1 cellular context compared by ENCODE assay signal in genomic region chr16:12573730-12574383, GRCh38.
TF ChIP-seq lines count a peak whose summit lies in the region.

No MANE protein-coding gene starts in this region.

TF ChIP-seq in K562, 482 proteins besides CTCF, POLR2A, EP300 and RAD21 (continued from another document):
- TF ChIP-seq CTCFL (IDR thresholded peaks at IDR 0.05; ENCODE audit: borderline replicate concordance, insufficient read depth, low read depth, low read length, poor library complexity, severe bottlenecking) (peak; percentile 21), TCF15 (CRISPR knock-in tag; IDR thresholded peaks at IDR 0.05) (no peak), ETS2 (tag; IDR thresholded peaks at IDR 0.05; ENCODE audit: borderline replicate concordance, poor library complexity, severe bottlenecking) (no peak), ZNF583 (CRISPR knock-in tag; IDR thresholded peaks at IDR 0.05) (no peak), ZNF282 (CRISPR knock-in tag; IDR thresholded peaks at IDR 0.05) (no peak), THRB (CRISPR knock-in tag; conservative IDR thresholded peaks at IDR 0.05) (no peak), TEAD4 (IDR thresholded peaks at IDR 0.05; ENCODE audit: low read length) (no peak), TEAD4 (CRISPR knock-in tag; IDR thresholded peaks at IDR 0.05; ENCODE audit: borderline replicate concordance) (no peak), SMAD4 (CRISPR knock-in tag; conservative IDR thresholded peaks at IDR 0.05) (peak; percentile 46; the same call in 1 of the 2 replicates), ZNF717 (CRISPR knock-in tag; IDR thresholded peaks at IDR 0.05) (no peak), MEIS2 (IDR thresholded peaks at IDR 0.05; ENCODE audit: partially characterized antibody) (no peak), BHLHE40 (IDR thresholded peaks at IDR 0.05; ENCODE audit: low read length) (0 out of 2 replicates have a peak, but pooled peaks have one; percentile 11), ZNF766 (CRISPR knock-in tag; conservative IDR thresholded peaks at IDR 0.05) (0 out of 2 replicates have a peak, but pooled peaks have one; percentile 19), ZNF311 (CRISPR knock-in tag; IDR thresholded peaks at IDR 0.05) (no peak), UBTF (IDR thresholded peaks at IDR 0.05; ENCODE audit: borderline replicate concordance in 1 of 2, low read depth in 2 of 2, low read length in 2 of 2) (no peak), CC2D1A (IDR thresholded peaks at IDR 0.05) (peak; percentile 45; the same call in 1 of the 2 replicates), KLF16 (IDR thresholded peaks at IDR 0.05) (0 out of 2 replicates have a peak, but pooled peaks have one; percentile 54), RCOR1 (IDR thresholded peaks at IDR 0.05; ENCODE audit: borderline replicate concordance in 1 of 2, low read depth in 2 of 2, low read length in 2 of 2) (0 out of 4 replicates have a peak, but pooled peaks of 1 of the 2 experiments have one; percentile 6), PATZ1 (CRISPR knock-in tag; IDR thresholded peaks at IDR 0.05; ENCODE audit: borderline replicate concordance) (no peak), STAG1 (CRISPR knock-in tag; IDR thresholded peaks at IDR 0.05; ENCODE audit: borderline replicate concordance) (peak; percentile 46; the same call in 1 of the 2 replicates), CXXC5 (CRISPR knock-in tag; IDR thresholded peaks at IDR 0.05) (0 out of 2 replicates have a peak, but pooled peaks have one; percentile 13), RB1 (IDR thresholded peaks at IDR 0.05; ENCODE audit: low read depth) (0 out of 2 replicates have a peak, but pooled peaks have one; percentile 46), SMARCA5 (IDR thresholded peaks at IDR 0.05) (no peak), PHB2 (IDR thresholded peaks at IDR 0.05; ENCODE audit: low read depth) (no peak), FOXA3 (CRISPR knock-in tag; conservative IDR thresholded peaks at IDR 0.05 in 1 of 2, IDR thresholded peaks at IDR 0.05 in 1 of 2) (peak; percentile 76 to 88; a peak in 3 of 4 replicates), SMC3 (conservative IDR thresholded peaks at IDR 0.05; ENCODE audit: insufficient read depth, low read depth, low read length) (peak; percentile 85), PYGO2 (tag; IDR thresholded peaks at IDR 0.05) (no peak), DEAF1 (CRISPR knock-in tag; IDR thresholded peaks at IDR 0.05) (peak; percentile 89), YY1 (IDR thresholded peaks at IDR 0.05; ENCODE audit: borderline replicate concordance in 1 of 3, control insufficient read depth in 1 of 3, extremely low read depth in 1 of 3, insufficient read depth in 3 of 3, insufficient read length in 1 of 3, insufficient replicate concordance in 2 of 3, low read depth in 1 of 3, low read length in 2 of 3) (no peak), ZNF174 (CRISPR knock-in tag; IDR thresholded peaks at IDR 0.05) (no peak), PTRF (tag; IDR thresholded peaks at IDR 0.05) (no peak), ZNF740 (CRISPR knock-in tag; IDR thresholded peaks at IDR 0.05) (peak; percentile 85), ZNF740 (tag; IDR thresholded peaks at IDR 0.05) (peak in 1 of 2 experiments; percentile 82; a peak in 1 of 4 replicates), TBP (optimal IDR thresholded peaks at IDR 0.05; ENCODE audit: low read depth, low read length) (no peak)
- TF ChIP-seq, protein P1, sequence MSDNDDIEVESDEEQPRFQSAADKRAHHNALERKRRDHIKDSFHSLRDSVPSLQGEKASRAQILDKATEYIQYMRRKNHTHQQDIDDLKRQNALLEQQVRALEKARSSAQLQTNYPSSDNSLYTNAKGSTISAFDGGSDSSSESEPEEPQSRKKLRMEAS (CRISPR knock-in tag; IDR thresholded peaks at IDR 0.05): no peak
- TF ChIP-seq, protein P2, sequence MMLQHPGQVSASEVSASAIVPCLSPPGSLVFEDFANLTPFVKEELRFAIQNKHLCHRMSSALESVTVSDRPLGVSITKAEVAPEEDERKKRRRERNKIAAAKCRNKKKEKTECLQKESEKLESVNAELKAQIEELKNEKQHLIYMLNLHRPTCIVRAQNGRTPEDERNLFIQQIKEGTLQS (IDR thresholded peaks at IDR 0.05): no peak
- TF ChIP-seq, protein P2 (CRISPR knock-in tag; conservative IDR thresholded peaks at IDR 0.05): no peak
- TF ChIP-seq, protein P3, sequence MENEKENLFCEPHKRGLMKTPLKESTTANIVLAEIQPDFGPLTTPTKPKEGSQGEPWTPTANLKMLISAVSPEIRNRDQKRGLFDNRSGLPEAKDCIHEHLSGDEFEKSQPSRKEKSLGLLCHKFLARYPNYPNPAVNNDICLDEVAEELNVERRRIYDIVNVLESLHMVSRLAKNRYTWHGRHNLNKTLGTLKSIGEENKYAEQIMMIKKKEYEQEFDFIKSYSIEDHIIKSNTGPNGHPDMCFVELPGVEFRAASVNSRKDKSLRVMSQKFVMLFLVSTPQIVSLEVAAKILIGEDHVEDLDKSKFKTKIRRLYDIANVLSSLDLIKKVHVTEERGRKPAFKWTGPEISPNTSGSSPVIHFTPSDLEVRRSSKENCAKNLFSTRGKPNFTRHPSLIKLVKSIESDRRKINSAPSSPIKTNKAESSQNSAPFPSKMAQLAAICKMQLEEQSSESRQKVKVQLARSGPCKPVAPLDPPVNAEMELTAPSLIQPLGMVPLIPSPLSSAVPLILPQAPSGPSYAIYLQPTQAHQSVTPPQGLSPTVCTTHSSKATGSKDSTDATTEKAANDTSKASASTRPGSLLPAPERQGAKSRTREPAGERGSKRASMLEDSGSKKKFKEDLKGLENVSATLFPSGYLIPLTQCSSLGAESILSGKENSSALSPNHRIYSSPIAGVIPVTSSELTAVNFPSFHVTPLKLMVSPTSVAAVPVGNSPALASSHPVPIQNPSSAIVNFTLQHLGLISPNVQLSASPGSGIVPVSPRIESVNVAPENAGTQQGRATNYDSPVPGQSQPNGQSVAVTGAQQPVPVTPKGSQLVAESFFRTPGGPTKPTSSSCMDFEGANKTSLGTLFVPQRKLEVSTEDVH (IDR thresholded peaks at IDR 0.05; ENCODE audit: low read depth, partially characterized antibody): no peak
- TF ChIP-seq, protein P4, sequence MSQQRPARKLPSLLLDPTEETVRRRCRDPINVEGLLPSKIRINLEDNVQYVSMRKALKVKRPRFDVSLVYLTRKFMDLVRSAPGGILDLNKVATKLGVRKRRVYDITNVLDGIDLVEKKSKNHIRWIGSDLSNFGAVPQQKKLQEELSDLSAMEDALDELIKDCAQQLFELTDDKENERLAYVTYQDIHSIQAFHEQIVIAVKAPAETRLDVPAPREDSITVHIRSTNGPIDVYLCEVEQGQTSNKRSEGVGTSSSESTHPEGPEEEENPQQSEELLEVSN (IDR thresholded peaks at IDR 0.05; ENCODE audit: borderline replicate concordance in 1 of 2, extremely low read depth in 1 of 2, insufficient read depth in 1 of 2, insufficient read length in 1 of 2, low read depth in 1 of 2, low read length in 1 of 2, poor library complexity in 1 of 2, severe bottlenecking in 1 of 2): no peak
